33 cellular contexts compared by ENCODE assay signal in the genomic region with DNA sequence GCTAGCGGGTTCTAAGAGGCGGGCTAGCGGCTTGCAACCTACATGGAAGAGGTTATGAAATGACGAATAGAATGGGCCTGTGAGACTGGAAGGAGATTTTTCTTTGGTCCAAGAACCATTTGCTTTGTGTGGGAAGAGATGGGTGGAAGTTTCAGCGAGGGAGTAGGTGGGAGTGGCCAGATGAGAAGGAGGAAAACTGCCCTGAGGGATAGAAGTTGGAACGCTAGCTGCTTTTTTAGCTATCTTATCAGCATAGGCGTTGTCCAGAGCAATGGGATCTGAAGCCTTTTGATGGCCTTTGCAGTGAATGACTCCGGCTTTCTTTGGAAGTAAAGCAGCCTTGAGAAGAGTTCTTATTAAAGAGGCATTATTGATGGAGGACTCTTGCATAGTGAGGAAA.
"Had no signal": no experiment of that assay in that cellular context is flagged by ENCODE, and none has a peak within 500 bp of the region (broad histone marks: within the 10 kb centered on the region; RNA-seq: fewer than 3 reads in every experiment).

No MANE protein-coding gene starts in this region.

- ATAC-seq: activated CD4-positive, alpha-beta T cell treated with anti-CD3 and anti-CD28 coated beads for 36 hours; activated CD8-positive, alpha-beta memory T cell treated with anti-CD3 and anti-CD28 coated beads, Interleukin-2, amount 10 ng/mL, durations not matched to agents 7 days and 5 days; activated CD8-positive, alpha-beta T cell treated with anti-CD3 and anti-CD28 coated beads, Interleukin-2, amount 10 ng/mL, durations not matched to agents 7 days and 5 days; activated naive CD8-positive, alpha-beta T cell treated with anti-CD3 and anti-CD28 coated beads, Interleukin-2, amount 50 U/mL, for 24 hours; body of pancreas; effector memory CD8-positive, alpha-beta T cell; gastroesophageal sphincter; T-helper 17 cell had no signal

- H3K4me3 ChIP-seq: adrenal gland, body of pancreas, esophagus muscularis mucosa, gastroesophageal sphincter had no signal

- H3K4me3 Mint-ChIP-seq: activated CD4-positive, alpha-beta memory T cell treated with anti-CD3 and anti-CD28 coated beads for 36 hours; activated CD4-positive, alpha-beta T cell treated with anti-CD3 and anti-CD28 coated beads for 36 hours; activated CD4-positive, alpha-beta T cell treated with anti-CD3 and anti-CD28 coated beads, Interleukin-2, amount 10 ng/mL, durations not matched to agents 24 days and 14 days; activated CD8-positive, alpha-beta memory T cell treated with anti-CD3 and anti-CD28 coated beads, Interleukin-2, amount 10 ng/mL, durations not matched to agents 7 days and 5 days; activated CD8-positive, alpha-beta T cell treated with anti-CD3 and anti-CD28 coated beads, Interleukin-2, amount 10 ng/mL, durations not matched to agents 7 days and 5 days; activated naive CD4-positive, alpha-beta T cell treated with anti-CD3 and anti-CD28 coated beads for 36 hours; activated naive CD4-positive, alpha-beta T cell treated with anti-CD3 and anti-CD28 coated beads, Interleukin-2, amount 50 U/mL, for 24 hours; activated naive CD8-positive, alpha-beta T cell treated with anti-CD3 and anti-CD28 coated beads for 36 hours; activated naive CD8-positive, alpha-beta T cell treated with anti-CD3 and anti-CD28 coated beads, Interleukin-2, amount 50 U/mL, for 24 hours; activated T-helper 1 cell treated with anti-CD3 and anti-CD28 coated beads, Interleukin-12 subunit alpha, Interleukin-12 subunit beta, Interleukin-2, Interleukin-4 antibody, amounts not matched to agents 30 ng/mL and 10 ng/mL and 1 ng/mL, durations not matched to agents 14 hours and 24 hours and 36 hours; central memory CD8-positive, alpha-beta T cell; effector memory CD8-positive, alpha-beta T cell; T-helper 17 cell; T-helper 2 cell treated with Interferon-gamma antibody and Interleukin-4, amounts not matched to agents 5 μg/mL and 100 μg/mL, for 36 hours had no signal

- H3K27me3 ChIP-seq: adrenal gland, body of pancreas, esophagus muscularis mucosa, gastroesophageal sphincter had no signal

- H3K27me3 Mint-ChIP-seq: activated CD4-positive, alpha-beta memory T cell treated with anti-CD3 and anti-CD28 coated beads for 36 hours; activated CD4-positive, alpha-beta T cell treated with anti-CD3 and anti-CD28 coated beads for 36 hours; activated CD8-positive, alpha-beta memory T cell treated with anti-CD3 and anti-CD28 coated beads, Interleukin-2, amount 10 ng/mL, durations not matched to agents 7 days and 5 days; activated naive CD4-positive, alpha-beta T cell treated with anti-CD3 and anti-CD28 coated beads, Interleukin-2, amount 50 U/mL, for 24 hours; activated naive CD8-positive, alpha-beta T cell treated with anti-CD3 and anti-CD28 coated beads for 36 hours; activated naive CD8-positive, alpha-beta T cell treated with anti-CD3 and anti-CD28 coated beads, Interleukin-2, amount 50 U/mL, for 24 hours; central memory CD8-positive, alpha-beta T cell; effector memory CD8-positive, alpha-beta T cell; T-helper 17 cell had no signal

- H3K4me1 Mint-ChIP-seq: activated CD4-positive, alpha-beta T cell treated with anti-CD3 and anti-CD28 coated beads for 36 hours; activated naive CD4-positive, alpha-beta T cell treated with anti-CD3 and anti-CD28 coated beads, Interleukin-2, amount 50 U/mL, for 24 hours; activated naive CD8-positive, alpha-beta T cell treated with anti-CD3 and anti-CD28 coated beads, Interleukin-2, amount 50 U/mL, for 24 hours; central memory CD8-positive, alpha-beta T cell; T-helper 17 cell had no signal

- H3K9me3 ChIP-seq: adrenal gland, body of pancreas, esophagus muscularis mucosa, gastroesophageal sphincter had no signal

- H3K9me3 Mint-ChIP-seq: activated CD4-positive, alpha-beta memory T cell treated with anti-CD3 and anti-CD28 coated beads for 36 hours; activated CD4-positive, alpha-beta T cell treated with anti-CD3 and anti-CD28 coated beads, Interleukin-2, amount 10 ng/mL, durations not matched to agents 24 days and 14 days; activated naive CD4-positive, alpha-beta T cell treated with anti-CD3 and anti-CD28 coated beads for 36 hours; activated naive CD4-positive, alpha-beta T cell treated with anti-CD3 and anti-CD28 coated beads, Interleukin-2, amount 50 U/mL, for 24 hours; activated naive CD8-positive, alpha-beta T cell treated with anti-CD3 and anti-CD28 coated beads for 36 hours; activated naive CD8-positive, alpha-beta T cell treated with anti-CD3 and anti-CD28 coated beads, Interleukin-2, amount 50 U/mL, for 24 hours; activated T-helper 1 cell treated with anti-CD3 and anti-CD28 coated beads, Interleukin-12 subunit alpha, Interleukin-12 subunit beta, Interleukin-2, Interleukin-4 antibody, amounts not matched to agents 30 ng/mL and 10 ng/mL and 1 ng/mL, durations not matched to agents 14 hours and 24 hours and 36 hours; activated T-helper 2 cell treated with anti-CD3 and anti-CD28 coated beads, Interferon-gamma antibody, Interleukin-2, Interleukin-4, amounts not matched to agents 10 μg/mL and 5 μg/mL and 100 μg/mL, durations not matched to agents 14 hours and 24 hours and 36 hours; central memory CD8-positive, alpha-beta T cell; effector memory CD8-positive, alpha-beta T cell; T-helper 2 cell treated with Interferon-gamma antibody and Interleukin-4, amounts not matched to agents 5 μg/mL and 100 μg/mL, for 36 hours had no signal

- H3K36me3 Mint-ChIP-seq: activated CD4-positive, alpha-beta memory T cell treated with anti-CD3 and anti-CD28 coated beads for 36 hours; activated CD8-positive, alpha-beta memory T cell treated with anti-CD3 and anti-CD28 coated beads, Interleukin-2, amount 10 ng/mL, durations not matched to agents 7 days and 5 days; activated naive CD4-positive, alpha-beta T cell treated with anti-CD3 and anti-CD28 coated beads, Interleukin-2, amount 50 U/mL, for 24 hours; activated naive CD8-positive, alpha-beta T cell treated with anti-CD3 and anti-CD28 coated beads for 36 hours had no signal

- H3K27ac Mint-ChIP-seq: activated CD4-positive, alpha-beta memory T cell treated with anti-CD3 and anti-CD28 coated beads for 36 hours; activated CD4-positive, alpha-beta T cell treated with anti-CD3 and anti-CD28 coated beads for 36 hours; activated CD4-positive, alpha-beta T cell treated with anti-CD3 and anti-CD28 coated beads, Interleukin-2, amount 10 ng/mL, durations not matched to agents 24 days and 14 days; activated CD8-positive, alpha-beta memory T cell treated with anti-CD3 and anti-CD28 coated beads, Interleukin-2, amount 10 ng/mL, durations not matched to agents 7 days and 5 days; activated CD8-positive, alpha-beta T cell treated with anti-CD3 and anti-CD28 coated beads, Interleukin-2, amount 10 ng/mL, durations not matched to agents 7 days and 5 days; activated naive CD4-positive, alpha-beta T cell treated with anti-CD3 and anti-CD28 coated beads for 36 hours; activated naive CD4-positive, alpha-beta T cell treated with anti-CD3 and anti-CD28 coated beads, Interleukin-2, amount 50 U/mL, for 24 hours; activated naive CD8-positive, alpha-beta T cell treated with anti-CD3 and anti-CD28 coated beads for 36 hours; activated naive CD8-positive, alpha-beta T cell treated with anti-CD3 and anti-CD28 coated beads, Interleukin-2, amount 50 U/mL, for 24 hours; activated T-helper 1 cell treated with anti-CD3 and anti-CD28 coated beads, Interleukin-12 subunit alpha, Interleukin-12 subunit beta, Interleukin-2, Interleukin-4 antibody, amounts not matched to agents 30 ng/mL and 10 ng/mL and 1 ng/mL, durations not matched to agents 14 hours and 24 hours and 36 hours; activated T-helper 2 cell treated with anti-CD3 and anti-CD28 coated beads, Interferon-gamma antibody, Interleukin-2, Interleukin-4, amounts not matched to agents 10 μg/mL and 5 μg/mL and 100 μg/mL, durations not matched to agents 14 hours and 24 hours and 36 hours; effector memory CD8-positive, alpha-beta T cell; T-helper 17 cell; T-helper 2 cell treated with Interferon-gamma antibody and Interleukin-4, amounts not matched to agents 5 μg/mL and 100 μg/mL, for 36 hours had no signal

- DNase-seq: activated CD4-positive, alpha-beta memory T cell treated with anti-CD3 and anti-CD28 coated beads for 36 hours; activated CD4-positive, alpha-beta T cell treated with anti-CD3 and anti-CD28 coated beads for 36 hours; activated CD4-positive, alpha-beta T cell treated with anti-CD3 and anti-CD28 coated beads, Interleukin-2, amount 10 ng/mL, durations not matched to agents 24 days and 14 days; activated CD4-positive, CD25-positive, alpha-beta regulatory T cell; activated CD4-positive, CD25-positive, alpha-beta regulatory T cell treated with anti-CD3 and anti-CD28 coated beads, Interleukin-2, amount 50 U/mL, for 72 hours; activated CD8-positive, alpha-beta memory T cell treated with anti-CD3 and anti-CD28 coated beads, Interleukin-2, amount 10 ng/mL, durations not matched to agents 7 days and 5 days; activated CD8-positive, alpha-beta memory T cell treated with anti-CD3 and anti-CD28 coated beads, Interleukin-2, amount 50 U/mL, for 4 hours; activated CD8-positive, alpha-beta T cell treated with anti-CD3 and anti-CD28 coated beads, Interleukin-2, amount 10 ng/mL, durations not matched to agents 7 days and 5 days; activated effector memory CD4-positive, alpha-beta T cell treated with anti-CD3 and anti-CD28 coated beads, Interleukin-2, amount 50 U/mL, for 16 hours; activated naive CD4-positive, alpha-beta T cell treated with anti-CD3 and anti-CD28 coated beads for 36 hours; activated naive CD8-positive, alpha-beta T cell treated with anti-CD3 and anti-CD28 coated beads for 36 hours; activated naive CD8-positive, alpha-beta T cell treated with anti-CD3 and anti-CD28 coated beads, Interleukin-2, amount 50 U/mL, for 24 hours; activated T-cell treated with anti-CD3 and anti-CD28 coated beads, Interleukin-2, amount 50 U/mL, for 1 hour; activated T-cell treated with anti-CD3 and anti-CD28 coated beads, Interleukin-2, amount 50 U/mL, for 48 hours; adrenal gland; amygdala; aorta; body of pancreas; cortex of kidney; effector CD4-positive, alpha-beta T cell; effector memory CD8-positive, alpha-beta T cell; erythroblast; foreskin melanocyte; T-helper 1 cell; T-helper 17 cell; T1000 had no signal

- H3K36me3 ChIP-seq: adrenal gland, esophagus muscularis mucosa, gastroesophageal sphincter had no signal

- H3K27ac ChIP-seq: body of pancreas, gastroesophageal sphincter had no signal
